Comparison of ENCODE assay signal across 1 cellular context in genomic region chr16:67965668-67966548, GRCh38.
TF ChIP-seq lines count a peak whose summit lies in the region.

No MANE protein-coding gene starts in this region.

TF ChIP-seq in HepG2, 621 proteins besides CTCF, POLR2A, EP300 and RAD21 (continued from another document and continues in another):
- TF ChIP-seq, protein P1, sequence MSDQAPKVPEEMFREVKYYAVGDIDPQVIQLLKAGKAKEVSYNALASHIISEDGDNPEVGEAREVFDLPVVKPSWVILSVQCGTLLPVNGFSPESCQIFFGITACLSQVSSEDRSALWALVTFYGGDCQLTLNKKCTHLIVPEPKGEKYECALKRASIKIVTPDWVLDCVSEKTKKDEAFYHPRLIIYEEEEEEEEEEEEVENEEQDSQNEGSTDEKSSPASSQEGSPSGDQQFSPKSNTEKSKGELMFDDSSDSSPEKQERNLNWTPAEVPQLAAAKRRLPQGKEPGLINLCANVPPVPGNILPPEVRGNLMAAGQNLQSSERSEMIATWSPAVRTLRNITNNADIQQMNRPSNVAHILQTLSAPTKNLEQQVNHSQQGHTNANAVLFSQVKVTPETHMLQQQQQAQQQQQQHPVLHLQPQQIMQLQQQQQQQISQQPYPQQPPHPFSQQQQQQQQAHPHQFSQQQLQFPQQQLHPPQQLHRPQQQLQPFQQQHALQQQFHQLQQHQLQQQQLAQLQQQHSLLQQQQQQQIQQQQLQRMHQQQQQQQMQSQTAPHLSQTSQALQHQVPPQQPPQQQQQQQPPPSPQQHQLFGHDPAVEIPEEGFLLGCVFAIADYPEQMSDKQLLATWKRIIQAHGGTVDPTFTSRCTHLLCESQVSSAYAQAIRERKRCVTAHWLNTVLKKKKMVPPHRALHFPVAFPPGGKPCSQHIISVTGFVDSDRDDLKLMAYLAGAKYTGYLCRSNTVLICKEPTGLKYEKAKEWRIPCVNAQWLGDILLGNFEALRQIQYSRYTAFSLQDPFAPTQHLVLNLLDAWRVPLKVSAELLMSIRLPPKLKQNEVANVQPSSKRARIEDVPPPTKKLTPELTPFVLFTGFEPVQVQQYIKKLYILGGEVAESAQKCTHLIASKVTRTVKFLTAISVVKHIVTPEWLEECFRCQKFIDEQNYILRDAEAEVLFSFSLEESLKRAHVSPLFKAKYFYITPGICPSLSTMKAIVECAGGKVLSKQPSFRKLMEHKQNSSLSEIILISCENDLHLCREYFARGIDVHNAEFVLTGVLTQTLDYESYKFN (CRISPR knock-in tag; conservative IDR thresholded peaks at IDR 0.05) = peak; percentile 45
- TF ChIP-seq ZNF547 (CRISPR knock-in tag; IDR thresholded peaks at IDR 0.05) (0 out of 2 replicates have a peak, but pooled peaks have one; percentile 2), JDP2 (CRISPR knock-in tag; IDR thresholded peaks at IDR 0.05; ENCODE audit: borderline replicate concordance) (no peak), ZBTB26 (CRISPR knock-in tag; IDR thresholded peaks at IDR 0.05; ENCODE audit: borderline replicate concordance) (no peak), NFE2L1 (CRISPR knock-in tag; IDR thresholded peaks at IDR 0.05; ENCODE audit: borderline replicate concordance) (no peak), ZMYM4 (CRISPR knock-in tag; IDR thresholded peaks at IDR 0.05) (no peak; the same call in 1 of the 2 replicates), AHR (CRISPR knock-in tag; IDR thresholded peaks at IDR 0.05) (no peak), AKNA (CRISPR knock-in tag; IDR thresholded peaks at IDR 0.05; ENCODE audit: borderline replicate concordance) (no peak), PHB2 (IDR thresholded peaks at IDR 0.05; ENCODE audit: partially characterized antibody) (no peak), SP140L (CRISPR knock-in tag; IDR thresholded peaks at IDR 0.05; ENCODE audit: borderline replicate concordance) (no peak), PRDM15 (CRISPR knock-in tag; IDR thresholded peaks at IDR 0.05) (peak; percentile 86), ZMAT3 (CRISPR knock-in tag; conservative IDR thresholded peaks at IDR 0.05) (peak; percentile 54), MXD1 (CRISPR knock-in tag; IDR thresholded peaks at IDR 0.05) (no peak), RFXAP (CRISPR knock-in tag; IDR thresholded peaks at IDR 0.05; ENCODE audit: borderline replicate concordance) (0 out of 2 replicates have a peak, but pooled peaks have one; percentile 35), FOXO4 (CRISPR knock-in tag; conservative IDR thresholded peaks at IDR 0.05) (0 out of 2 replicates have a peak, but pooled peaks have one; percentile 54), PPARG (CRISPR knock-in tag; conservative IDR thresholded peaks at IDR 0.05) (no peak), CBX1 (IDR thresholded peaks at IDR 0.05; ENCODE audit: low read depth) (no peak), PRDM4 (CRISPR knock-in tag; IDR thresholded peaks at IDR 0.05; ENCODE audit: borderline replicate concordance) (no peak), AKAP8 (CRISPR knock-in tag; IDR thresholded peaks at IDR 0.05) (no peak), TARDBP (CRISPR knock-in tag; IDR thresholded peaks at IDR 0.05) (peak; percentile 73)
- TF ChIP-seq, protein P2, sequence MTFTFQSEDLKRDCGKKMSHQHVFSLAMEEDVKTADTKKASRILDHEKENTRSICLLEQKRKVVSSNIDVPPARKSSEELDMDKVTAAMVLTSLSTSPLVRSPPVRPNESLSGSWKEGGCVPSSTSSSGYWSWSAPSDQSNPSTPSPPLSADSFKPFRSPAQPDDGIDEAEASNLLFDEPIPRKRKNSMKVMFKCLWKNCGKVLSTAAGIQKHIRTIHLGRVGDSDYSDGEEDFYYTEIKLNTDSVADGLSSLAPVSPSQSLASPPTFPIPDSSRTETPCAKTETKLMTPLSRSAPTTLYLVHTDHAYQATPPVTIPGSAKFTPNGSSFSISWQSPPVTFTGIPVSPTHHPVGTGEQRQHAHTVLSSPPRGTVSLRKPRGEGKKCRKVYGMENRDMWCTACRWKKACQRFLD (CRISPR knock-in tag; IDR thresholded peaks at IDR 0.05; ENCODE audit: borderline replicate concordance) = no peak
- TF ChIP-seq, protein P3, sequence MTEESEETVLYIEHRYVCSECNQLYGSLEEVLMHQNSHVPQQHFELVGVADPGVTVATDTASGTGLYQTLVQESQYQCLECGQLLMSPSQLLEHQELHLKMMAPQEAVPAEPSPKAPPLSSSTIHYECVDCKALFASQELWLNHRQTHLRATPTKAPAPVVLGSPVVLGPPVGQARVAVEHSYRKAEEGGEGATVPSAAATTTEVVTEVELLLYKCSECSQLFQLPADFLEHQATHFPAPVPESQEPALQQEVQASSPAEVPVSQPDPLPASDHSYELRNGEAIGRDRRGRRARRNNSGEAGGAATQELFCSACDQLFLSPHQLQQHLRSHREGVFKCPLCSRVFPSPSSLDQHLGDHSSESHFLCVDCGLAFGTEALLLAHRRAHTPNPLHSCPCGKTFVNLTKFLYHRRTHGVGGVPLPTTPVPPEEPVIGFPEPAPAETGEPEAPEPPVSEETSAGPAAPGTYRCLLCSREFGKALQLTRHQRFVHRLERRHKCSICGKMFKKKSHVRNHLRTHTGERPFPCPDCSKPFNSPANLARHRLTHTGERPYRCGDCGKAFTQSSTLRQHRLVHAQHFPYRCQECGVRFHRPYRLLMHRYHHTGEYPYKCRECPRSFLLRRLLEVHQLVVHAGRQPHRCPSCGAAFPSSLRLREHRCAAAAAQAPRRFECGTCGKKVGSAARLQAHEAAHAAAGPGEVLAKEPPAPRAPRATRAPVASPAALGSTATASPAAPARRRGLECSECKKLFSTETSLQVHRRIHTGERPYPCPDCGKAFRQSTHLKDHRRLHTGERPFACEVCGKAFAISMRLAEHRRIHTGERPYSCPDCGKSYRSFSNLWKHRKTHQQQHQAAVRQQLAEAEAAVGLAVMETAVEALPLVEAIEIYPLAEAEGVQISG (CRISPR knock-in tag; IDR thresholded peaks at IDR 0.05) = no peak
- TF ChIP-seq, protein P4, sequence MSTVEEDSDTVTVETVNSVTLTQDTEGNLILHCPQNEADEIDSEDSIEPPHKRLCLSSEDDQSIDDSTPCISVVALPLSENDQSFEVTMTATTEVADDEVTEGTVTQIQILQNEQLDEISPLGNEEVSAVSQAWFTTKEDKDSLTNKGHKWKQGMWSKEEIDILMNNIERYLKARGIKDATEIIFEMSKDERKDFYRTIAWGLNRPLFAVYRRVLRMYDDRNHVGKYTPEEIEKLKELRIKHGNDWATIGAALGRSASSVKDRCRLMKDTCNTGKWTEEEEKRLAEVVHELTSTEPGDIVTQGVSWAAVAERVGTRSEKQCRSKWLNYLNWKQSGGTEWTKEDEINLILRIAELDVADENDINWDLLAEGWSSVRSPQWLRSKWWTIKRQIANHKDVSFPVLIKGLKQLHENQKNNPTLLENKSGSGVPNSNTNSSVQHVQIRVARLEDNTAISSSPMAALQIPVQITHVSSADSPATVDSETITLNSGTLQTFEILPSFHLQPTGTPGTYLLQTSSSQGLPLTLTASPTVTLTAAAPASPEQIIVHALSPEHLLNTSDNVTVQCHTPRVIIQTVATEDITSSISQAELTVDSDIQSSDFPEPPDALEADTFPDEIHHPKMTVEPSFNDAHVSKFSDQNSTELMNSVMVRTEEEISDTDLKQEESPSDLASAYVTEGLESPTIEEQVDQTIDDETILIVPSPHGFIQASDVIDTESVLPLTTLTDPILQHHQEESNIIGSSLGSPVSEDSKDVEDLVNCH (CRISPR knock-in tag; IDR thresholded peaks at IDR 0.05) = no peak
- TF ChIP-seq, protein P5, sequence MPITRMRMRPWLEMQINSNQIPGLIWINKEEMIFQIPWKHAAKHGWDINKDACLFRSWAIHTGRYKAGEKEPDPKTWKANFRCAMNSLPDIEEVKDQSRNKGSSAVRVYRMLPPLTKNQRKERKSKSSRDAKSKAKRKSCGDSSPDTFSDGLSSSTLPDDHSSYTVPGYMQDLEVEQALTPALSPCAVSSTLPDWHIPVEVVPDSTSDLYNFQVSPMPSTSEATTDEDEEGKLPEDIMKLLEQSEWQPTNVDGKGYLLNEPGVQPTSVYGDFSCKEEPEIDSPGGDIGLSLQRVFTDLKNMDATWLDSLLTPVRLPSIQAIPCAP (CRISPR knock-in tag; IDR thresholded peaks at IDR 0.05; ENCODE audit: low read depth) = 0 out of 2 replicates have a peak, but pooled peaks have one; percentile 48
